Comparison of ENCODE assay signal across 24 cellular contexts in genomic region chr9:16025627-16026026, GRCh38.
A peak's percentile ranks its signal among the peaks of the same experiment; 100 is the strongest.
DNase-seq lines count a peak whose midpoint lies in the region; ATAC-seq and TF ChIP-seq lines count a peak whose summit lies in the region.
"Had no signal": no experiment of that assay in that cellular context is flagged by ENCODE, and none has a peak within 500 bp of the region (broad histone marks: within the 10 kb centered on the region; RNA-seq: fewer than 3 reads in every experiment).

No MANE protein-coding gene starts in this region.

- peak overlapping the region; percentile 40 to 67; a peak in 2 of 4 replicates for H4K8ac ChIP-seq in IMR-90 (ENCODE audit: low read depth in 2 of 2, low read length in 2 of 2)

- no peak overlapping the region for H2AFZ ChIP-seq in IMR-90 (replicated peaks; ENCODE audit: low read length, poor library complexity)

- 0 out of 2 replicates have a peak overlapping the region, but pooled peaks have one; percentile 3 for H3K56ac ChIP-seq in IMR-90 (ENCODE audit: extremely low read depth, insufficient read depth, low read length)

- no peaks in the 10 kb centered on the region for H3K4me1 ChIP-seq in left ventricle myocardium inferior
- H3K4me1 ChIP-seq in IMR-90 (ENCODE audit: control insufficient read depth, insufficient read depth, low read length): peaks cover 21% of the 10 kb centered on the region
- H3K4me1 ChIP-seq in gastroesophageal sphincter: no peaks in the 10 kb centered on the region
- no peaks in the 10 kb centered on the region for H3K4me1 ChIP-seq in testis
- H3K4me1 ChIP-seq: BE2C had no signal

- POLR2A ChIA-PET in IMR-90 (lab: Charles Lee; ENCODE audit: unreplicated experiment): no interaction called here

- peak overlapping the region; percentile 82 for H2BK20ac ChIP-seq in IMR-90 (ENCODE audit: low read depth, low read length)

- peak overlapping the region; percentile 98 for H2AK5ac ChIP-seq in IMR-90 (ENCODE audit: low read depth, low read length)

- peak overlapping the region; percentile 91; the same call in 2 of the 3 replicates for H2BK15ac ChIP-seq in IMR-90 (ENCODE audit: low read depth, low read length)

- H3K27me3 ChIP-seq in left ventricle myocardium inferior (ENCODE audit: low read depth) (no peaks in the 10 kb centered on the region), IMR-90 (ENCODE audit: control insufficient read depth, insufficient read depth, low read length) (no peaks in the 10 kb centered on the region), gastroesophageal sphincter (no peaks in the 10 kb centered on the region), testis (no peaks in the 10 kb centered on the region)
- H3K27me3 ChIP-seq: BE2C, BLaER1 had no signal

- TF ChIP-seq EP300 in gastroesophageal sphincter (IDR thresholded peaks at IDR 0.05): no peak

- peak overlapping the region; percentile 81 for H3K4ac ChIP-seq in IMR-90 (ENCODE audit: low read depth, low read length)

- dilution Hi-C loops in IMR-90 (cut with HindIII; ENCODE audit: low sequenced_read_pairs, unreplicated experiment): no loop called here

- no peaks in the 10 kb centered on the region for H3K79me1 ChIP-seq in IMR-90 (ENCODE audit: low read depth in 1 of 2, low read length in 2 of 2)

- peak overlapping the region; percentile 77 for H3K14ac ChIP-seq in IMR-90 (replicated peaks; ENCODE audit: low read depth, low read length)

- intact Hi-C loops in Right ventricle myocardium superior (cut with DNase I): no loop called here
- intact Hi-C loops in left ventricle myocardium inferior (cut with micrococcal nuclease): no loop called here
- intact Hi-C loops in IMR-90 (cut with micrococcal nuclease): loop anchor here (10.0 kb wide), 1 partner anchor 389 kb away; no protein-coding TSS in a partner anchor
- intact Hi-C loops in sciatic nerve (cut with DNase I): no loop called here
- intact Hi-C loops in testis (cut with DNase I; ENCODE audit: low total_unique reads): no loop called here

- peak overlapping the region; percentile 48; the same call in 1 of the 2 replicates for H3K18ac ChIP-seq in IMR-90 (ENCODE audit: low read depth, low read length)

- H3K4me2 ChIP-seq in IMR-90 (ENCODE audit: low read depth, low read length): no peak overlapping the region
- H3K4me2 ChIP-seq: BLaER1 had no signal

- DNase-seq in Right ventricle myocardium superior (no peak), left ventricle myocardium inferior (no peak), IMR-90 (no peak), sciatic nerve (ENCODE audit: low spot score) (no peak), testis (no peak)
- DNase-seq: 8988T; ACHN; BE2C; C1 segment of cervical spinal cord; CD4-positive, alpha-beta memory T cell; CD4-positive, CD25-positive, alpha-beta regulatory T cell; CD8-positive, alpha-beta memory T cell; COR-L47; DMS 273 treated with DMSO at 0.1 percent for 48 hours; DMS153; DMS53; DMS79; DND-41; EL; GDM1 had no signal

- H3K36me3 ChIP-seq in left ventricle myocardium inferior (no peaks in the 10 kb centered on the region), IMR-90 (ENCODE audit: control insufficient read depth, insufficient read depth, low read length) (no peaks in the 10 kb centered on the region), gastroesophageal sphincter (no peaks in the 10 kb centered on the region), testis (ENCODE audit: low read depth, missing control alignments) (no peaks in the 10 kb centered on the region)
- H3K36me3 ChIP-seq: BE2C, BLaER1 had no signal

- peak overlapping the region; percentile 40; the same call in 1 of the 2 replicates for H3K23ac ChIP-seq in IMR-90 (ENCODE audit: low read depth, low read length)

- no peak for TF ChIP-seq POLR2A in IMR-90 (IDR thresholded peaks at IDR 0.05; ENCODE audit: low read depth, low read length)
- TF ChIP-seq POLR2A in gastroesophageal sphincter (IDR thresholded peaks at IDR 0.05): no peak
- no peak for TF ChIP-seq POLR2A in testis (IDR thresholded peaks at IDR 0.05)

- no CpG with 5 or more reads among the region's 2 CpGs for WGBS in IMR-90 (ENCODE audit: extremely low coverage in 2 of 2, insufficient read length in 1 of 2), 2 experiments
- WGBS in gastroesophageal sphincter (ENCODE audit: low coverage in 1 of 2), 2 donors: 94 to 95% methylated on average over 2 of the region's 2 CpGs
- WGBS in testis, 2 donors: 89 to 95% methylated on average over 2 of the region's 2 CpGs

- H3K27ac ChIP-seq in left ventricle myocardium inferior (replicated peaks): no peak overlapping the region
- no peak overlapping the region for H3K27ac ChIP-seq in IMR-90 (ENCODE audit: insufficient read depth, low read length)
- H3K27ac ChIP-seq in gastroesophageal sphincter: no peak overlapping the region
- H3K27ac ChIP-seq in testis: no peak overlapping the region
- H3K27ac ChIP-seq: BLaER1 had no signal

- in situ Hi-C loops in IMR-90 (cut with MboI; ENCODE audit: low sequenced_read_pairs): no loop called here

- no peak overlapping the region for H2BK5ac ChIP-seq in IMR-90 (ENCODE audit: low read depth, low read length, poor library complexity, severe bottlenecking)

- H3K4me3 ChIP-seq in left ventricle myocardium inferior (no peak overlapping the region), IMR-90 (ENCODE audit: insufficient read depth, low read depth, low read length) (no peak overlapping the region), gastroesophageal sphincter (no peak overlapping the region), testis (no peak overlapping the region)
- H3K4me3 ChIP-seq: BLaER1, GM12878 had no signal

- TF ChIP-seq RAD21 in IMR-90 (IDR thresholded peaks at IDR 0.05; ENCODE audit: low read length): no peak

- H3K9me3 ChIP-seq in left ventricle myocardium inferior (replicated peaks) (no peaks in the 10 kb centered on the region), IMR-90 (ENCODE audit: control insufficient read depth, insufficient read depth, low read length) (peaks cover 4% of the 10 kb centered on the region; the same call in 1 of the 2 replicates), gastroesophageal sphincter (no peaks in the 10 kb centered on the region), testis (no peaks in the 10 kb centered on the region)
- H3K9me3 ChIP-seq: BE2C, BLaER1 had no signal

- H4K20me1 ChIP-seq in IMR-90 (ENCODE audit: insufficient read depth, low read length): no peaks in the 10 kb centered on the region
- H4K20me1 ChIP-seq: BLaER1 had no signal

- peak; percentile 79 for ATAC-seq in Right ventricle myocardium superior (ENCODE audit: poor library complexity)
- no peak for ATAC-seq in IMR-90 (ENCODE audit: low read depth)
- peak; percentile 33 for ATAC-seq in gastroesophageal sphincter
- peak; percentile 75 for ATAC-seq in sciatic nerve
- ATAC-seq in HG03432 (IDR thresholded peaks at IDR 0.05; ENCODE audit: unreplicated experiment): no peak
- ATAC-seq: GM12878 had no signal

- H4K5ac ChIP-seq in IMR-90 (ENCODE audit: low read depth, low read length): no peak overlapping the region

- no peak for TF ChIP-seq CTCF in left ventricle myocardium inferior (IDR thresholded peaks at IDR 0.05; ENCODE audit: borderline replicate concordance)
- no peak for TF ChIP-seq CTCF in IMR-90 (conservative IDR thresholded peaks at IDR 0.05; ENCODE audit: low read depth, low read length)
- TF ChIP-seq CTCF in gastroesophageal sphincter (IDR thresholded peaks at IDR 0.05): no peak
- no peak for TF ChIP-seq CTCF in testis (IDR thresholded peaks at IDR 0.05)

- peak overlapping the region; percentile 79 for H4K91ac ChIP-seq in IMR-90 (ENCODE audit: insufficient read depth, low read depth, low read length)

- no TSS peak for BruUV-seq in IMR-90 (replicated peaks; lab: Mats Ljungman, UMichigan)

- CTCF ChIA-PET in IMR-90 (lab: Yijun Ruan, JAX): no interaction called here

- H3K9ac ChIP-seq in IMR-90 (ENCODE audit: low read depth, low read length): no peak overlapping the region
- H3K9ac ChIP-seq: BLaER1 had no signal

- H2BK120ac ChIP-seq in IMR-90 (ENCODE audit: low read depth, low read length): peak overlapping the region; percentile 90

- H3K9me1 ChIP-seq in IMR-90 (ENCODE audit: insufficient read depth, low read length): peaks cover 17% of the 10 kb centered on the region

- H2AK9ac ChIP-seq in IMR-90 (replicated peaks; ENCODE audit: low read depth, low read length, poor library complexity): no peak overlapping the region

TF ChIP-seq in IMR-90, 13 proteins besides CTCF, POLR2A, EP300 and RAD21:
- TF ChIP-seq MXI1 (IDR thresholded peaks at IDR 0.05; ENCODE audit: borderline replicate concordance, low read depth, low read length) (no peak), NFE2L2 (IDR thresholded peaks at IDR 0.05; ENCODE audit: low read depth, low read length) (no peak), SMC3 (IDR thresholded peaks at IDR 0.05; ENCODE audit: low read depth, low read length) (no peak), CHD1 (IDR thresholded peaks at IDR 0.05; ENCODE audit: low read depth, low read length) (no peak), CEBPB (IDR thresholded peaks at IDR 0.05; ENCODE audit: low read depth, low read length) (no peak), USF2 (IDR thresholded peaks at IDR 0.05; ENCODE audit: low read depth, low read length) (no peak), MAZ (IDR thresholded peaks at IDR 0.05; ENCODE audit: borderline replicate concordance, low read depth, low read length) (no peak), ELK1 (IDR thresholded peaks at IDR 0.05; ENCODE audit: borderline replicate concordance, low read depth, low read length) (no peak), FOS (IDR thresholded peaks at IDR 0.05; ENCODE audit: low read depth, low read length) (no peak), MAFK (IDR thresholded peaks at IDR 0.05; ENCODE audit: low read depth, low read length) (no peak), RFX5 (IDR thresholded peaks at IDR 0.05; ENCODE audit: low read depth, low read length) (no peak), BHLHE40 (IDR thresholded peaks at IDR 0.05; ENCODE audit: low read depth, low read length) (no peak), RCOR1 (IDR thresholded peaks at IDR 0.05; ENCODE audit: insufficient replicate concordance, low read length) (no peak)

Comparison
In these comparisons a context has a peak if more than half of its experiments do, and no peak if none do; other contexts are left out.
1. ATAC-seq: peak in Right ventricle myocardium superior (single experiment), gastroesophageal sphincter (single experiment) and sciatic nerve (single experiment); none in IMR-90 (single experiment) and HG03432 (single experiment).